10 cellular contexts compared by ENCODE assay signal in the genomic region with DNA sequence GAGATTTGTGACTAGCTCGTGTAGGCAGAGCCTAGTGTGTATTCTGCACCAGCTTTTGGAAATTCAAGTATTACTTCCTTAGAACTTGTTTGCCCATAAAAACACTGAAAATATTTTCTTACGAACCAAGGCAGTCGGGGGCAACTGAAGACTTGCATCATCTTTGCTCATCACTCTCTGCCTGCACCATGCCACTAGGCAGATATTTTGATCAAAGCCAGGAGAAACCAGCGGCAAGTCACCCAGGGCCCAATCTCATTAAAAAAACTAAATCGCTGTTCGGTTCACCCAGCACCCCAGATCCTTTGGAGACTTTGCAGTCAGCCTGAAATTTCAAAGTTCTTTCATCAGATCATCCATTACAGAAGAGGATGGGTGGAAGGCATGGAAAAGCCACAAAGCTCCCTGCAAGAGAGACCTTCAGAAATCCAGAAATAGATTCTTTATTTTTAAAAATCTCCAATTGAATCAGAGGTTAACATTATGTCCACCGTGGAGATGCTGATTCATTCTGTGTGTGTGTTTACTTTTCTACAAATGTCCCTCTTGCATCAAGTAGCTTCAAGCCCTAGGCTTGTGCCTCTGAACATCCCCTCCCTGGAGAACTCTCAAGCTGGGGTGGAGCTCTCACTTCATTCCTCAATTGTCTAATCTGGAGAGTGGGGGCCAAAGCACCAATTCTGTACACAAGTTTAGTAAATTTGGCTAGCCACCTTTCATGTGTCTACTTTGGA.
A peak's percentile ranks its signal among the peaks of the same experiment; 100 is the strongest.
DNase-seq lines count a peak whose midpoint lies in the region; ATAC-seq, FAIRE-seq and TF ChIP-seq lines count a peak whose summit lies in the region.
"Had no signal": no experiment of that assay in that cellular context is flagged by ENCODE, and none has a peak within 500 bp of the region (broad histone marks: within the 10 kb centered on the region; RNA-seq: fewer than 3 reads in every experiment).

No MANE protein-coding gene starts in this region.

- peak overlapping the region; percentile 91 for H3K4me2 ChIP-seq in A549

- H3K9me3 ChIP-seq in A549: no peaks in the 10 kb centered on the region
- no peaks in the 10 kb centered on the region for H3K9me3 ChIP-seq in right lobe of liver

- peak; percentile 41 to 56; a peak in 4 of 6 replicates for ATAC-seq in A549
- no peak for ATAC-seq in activated naive CD4-positive, alpha-beta T cell treated with anti-CD3 and anti-CD28 coated beads, Interleukin-2, amount 50 U/mL, for 72 hours
- peak in 1 of 4 donors; percentile 51 for ATAC-seq in right lobe of liver
- no peak for ATAC-seq in GM21360 (IDR thresholded peaks at IDR 0.05; ENCODE audit: unreplicated experiment)
- ATAC-seq in HG03378 (IDR thresholded peaks at IDR 0.05; ENCODE audit: unreplicated experiment): no peak

- no peaks in the 10 kb centered on the region for H3K9me3 Mint-ChIP-seq in activated naive CD4-positive, alpha-beta T cell treated with anti-CD3 and anti-CD28 coated beads, Interleukin-2, amount 50 U/mL, for 72 hours

- peak in 1 of 2 experiments; percentile 74 for DNase-seq in A549 (ENCODE audit: low read depth in 1 of 2, low spot score in 1 of 2)
- DNase-seq in GM12892 (ENCODE audit: insufficient read length): no peak
- DNase-seq in activated naive CD4-positive, alpha-beta T cell treated with anti-CD3 and anti-CD28 coated beads, Interleukin-2, amount 50 U/mL, for 72 hours (ENCODE audit: low spot score in 2 of 2): no peak
- no peak for DNase-seq in right lobe of liver
- no peak for DNase-seq in substantia nigra (lab: John Stamatoyannopoulos, UW)
- no peak for DNase-seq in GM19239 (ENCODE audit: insufficient read length, low spot score)
- DNase-seq: DMS79, NCI-H1092 had no signal

- CTCF ChIA-PET in A549 (lab: Yijun Ruan, JAX): interaction anchor here (0.6 to 1.2 kb wide), 2 partner anchors 18 to 218 kb away, joined by 3 to 4 read pairs; no protein-coding TSS in a partner anchor

- POLR2A ChIA-PET in A549 (lab: Yijun Ruan, JAX): interaction anchor here (1.1 to 4.0 kb wide), 4 partner anchors 10 to 300 kb away, joined by 3 to 25 read pairs (median 14); no protein-coding TSS in a partner anchor

- H3K27me3 ChIP-seq in right lobe of liver: no peaks in the 10 kb centered on the region

- no peak for TF ChIP-seq RAD21 in A549 (conservative IDR thresholded peaks at IDR 0.05 in 1 of 2, IDR thresholded peaks at IDR 0.05 in 1 of 2)

- peaks cover 47 to 82% of the 10 kb centered on the region in 2 donors for H3K36me3 Mint-ChIP-seq in activated naive CD4-positive, alpha-beta T cell treated with anti-CD3 and anti-CD28 coated beads, Interleukin-2, amount 50 U/mL, for 72 hours

- peak overlapping the region; percentile 96 to 97 for H3K27ac Mint-ChIP-seq in activated naive CD4-positive, alpha-beta T cell treated with anti-CD3 and anti-CD28 coated beads, Interleukin-2, amount 50 U/mL, for 72 hours

- H3K4me3 ChIP-seq in A549: peak overlapping the region; percentile 39
- H3K4me3 ChIP-seq in right lobe of liver: no peak overlapping the region

- intact Hi-C loops in right lobe of liver (cut with DNase I): no loop called here

- peak overlapping the region; percentile 93 to 97 for H3K27ac ChIP-seq in A549
- peak overlapping the region in 2 of 3 donors; percentile 2 to 66 for H3K27ac ChIP-seq in right lobe of liver
- no peak overlapping the region for H3K27ac ChIP-seq in substantia nigra (ENCODE audit: low read depth, low read length, poor library complexity, severe bottlenecking)

- H3K36me3 ChIP-seq in right lobe of liver: no peaks in the 10 kb centered on the region

- peak in 1 of 2 experiments; percentile 35; a peak in 1 of 5 replicates for TF ChIP-seq EP300 in A549 (IDR thresholded peaks at IDR 0.05)

- TF ChIP-seq POLR2A in A549 (IDR thresholded peaks at IDR 0.05; ENCODE audit: low read length) (no peak), GM12892 (IDR thresholded peaks at IDR 0.05; ENCODE audit: low read depth, low read length) (no peak), right lobe of liver (IDR thresholded peaks at IDR 0.05) (no peak)

- H3K4me1 ChIP-seq in A549 (peaks cover 70% of the 10 kb centered on the region), right lobe of liver (peaks cover 0 to 4% (median 0%) of the 10 kb centered on the region in 4 donors)

- 2% methylated on average over 7 of the region's 7 CpGs for WGBS in A549 (ENCODE audit: missing lambda C conversion rate)
- WGBS in right lobe of liver (ENCODE audit: insufficient coverage, low coverage, low lambda C conversion rate, missing lambda C conversion rate): 46% methylated on average over 5 of the region's 7 CpGs

- FAIRE-seq in A549 (lab: Jason Lieb, UNC): no peak
- FAIRE-seq in GM12892 (lab: Jason Lieb, UNC): peak; percentile 50
- FAIRE-seq in GM19239 (lab: Jason Lieb, UNC): no peak

- TF ChIP-seq CTCF in A549 (IDR thresholded peaks at IDR 0.05): no peak
- TF ChIP-seq CTCF in right lobe of liver (IDR thresholded peaks at IDR 0.05): no peak

TF ChIP-seq in A549, 52 proteins besides CTCF, POLR2A, EP300 and RAD21:
- TF ChIP-seq FOSL2 (IDR thresholded peaks at IDR 0.05): no peak
- peak; percentile 50; the same call in 1 of the 2 replicates for TF ChIP-seq FOSL2 (CRISPR knock-in tag; IDR thresholded peaks at IDR 0.05)
- peak; percentile 6 to 30; a peak in 2 of 4 replicates for TF ChIP-seq CEBPB (IDR thresholded peaks at IDR 0.05)
- TF ChIP-seq JUN (IDR thresholded peaks at IDR 0.05): peak in 1 of 2 experiments; percentile 29; a peak in 1 of 5 replicates
- TF ChIP-seq NFE2L2 (conservative IDR thresholded peaks at IDR 0.05; ENCODE audit: low read length): 0 out of 2 replicates have a peak, but pooled peaks have one; percentile 11
- no peak for TF ChIP-seq ZNF302 (CRISPR knock-in tag; IDR thresholded peaks at IDR 0.05)
- TF ChIP-seq MAFK (IDR thresholded peaks at IDR 0.05; ENCODE audit: partially characterized antibody): peak; percentile 31
- TF ChIP-seq ESRRA (IDR thresholded peaks at IDR 0.05; ENCODE audit: borderline replicate concordance, low read length): no peak
- TF ChIP-seq JUNB (IDR thresholded peaks at IDR 0.05): peak; percentile 43; the same call in 1 of the 2 replicates

Comparison
In these comparisons a context has a peak if more than half of its experiments do, and no peak if none do; other contexts are left out.
1. ATAC-seq: peak in A549 (2 of 2); none in activated naive CD4-positive, alpha-beta T cell treated with anti-CD3 and anti-CD28 coated beads, Interleukin-2, amount 50 U/mL, for 72 hours (0 of 2), GM21360 (single experiment) and HG03378 (single experiment).